In the genomic region with DNA sequence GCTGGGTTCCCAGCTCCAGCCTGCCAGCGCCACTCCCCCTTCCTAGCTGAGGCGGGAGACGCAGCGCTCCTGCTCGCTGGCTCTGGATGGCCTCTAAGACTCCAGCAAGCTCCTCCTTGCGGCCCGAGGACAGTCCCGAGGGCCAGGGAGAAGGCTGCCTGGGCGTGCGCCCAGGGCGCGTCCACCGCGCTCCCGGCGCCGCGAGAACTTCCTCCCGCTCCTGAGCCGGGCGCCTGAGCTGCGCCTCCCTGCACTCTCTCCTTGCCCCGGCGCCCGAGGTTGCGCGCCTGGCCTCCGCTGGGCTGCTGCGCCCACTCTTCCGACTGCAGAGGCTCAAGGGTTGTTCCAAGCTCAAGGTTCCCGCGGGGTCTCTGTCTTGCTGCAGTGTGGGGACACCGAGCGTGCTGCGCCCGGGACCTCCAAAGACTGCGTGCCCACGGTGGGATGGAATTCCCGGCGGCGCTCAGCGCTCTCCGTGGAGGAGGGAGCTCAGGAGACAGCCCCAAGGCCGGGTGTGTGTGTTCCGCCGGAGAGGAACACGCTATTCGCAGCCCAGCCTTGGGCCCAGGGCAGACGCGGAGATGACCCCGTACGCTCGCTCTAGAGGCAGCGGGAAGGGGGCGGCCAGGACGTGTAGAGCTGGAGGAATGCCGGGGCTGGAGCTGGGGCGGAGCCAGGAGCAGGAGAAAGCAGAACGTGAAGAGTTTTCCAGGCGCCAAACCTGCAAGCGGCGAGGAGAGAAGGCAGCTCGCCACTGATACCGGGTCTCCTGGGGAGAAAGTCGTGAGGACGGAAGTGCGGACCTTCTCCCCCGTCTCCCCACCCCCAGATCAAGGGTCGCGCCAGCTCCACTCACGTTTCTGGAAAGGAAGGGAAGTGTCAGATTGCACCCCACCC, we compare ENCODE assay signal across 8 cellular contexts. TPM values are rescaled to one million over a fixed set of nuclear protein-coding genes. Genes with fewer than 3 reads are reported as not detected.
DNase-seq lines count a peak whose midpoint lies in the region; ATAC-seq lines count a peak whose summit lies in the region.

A gene with protein sequence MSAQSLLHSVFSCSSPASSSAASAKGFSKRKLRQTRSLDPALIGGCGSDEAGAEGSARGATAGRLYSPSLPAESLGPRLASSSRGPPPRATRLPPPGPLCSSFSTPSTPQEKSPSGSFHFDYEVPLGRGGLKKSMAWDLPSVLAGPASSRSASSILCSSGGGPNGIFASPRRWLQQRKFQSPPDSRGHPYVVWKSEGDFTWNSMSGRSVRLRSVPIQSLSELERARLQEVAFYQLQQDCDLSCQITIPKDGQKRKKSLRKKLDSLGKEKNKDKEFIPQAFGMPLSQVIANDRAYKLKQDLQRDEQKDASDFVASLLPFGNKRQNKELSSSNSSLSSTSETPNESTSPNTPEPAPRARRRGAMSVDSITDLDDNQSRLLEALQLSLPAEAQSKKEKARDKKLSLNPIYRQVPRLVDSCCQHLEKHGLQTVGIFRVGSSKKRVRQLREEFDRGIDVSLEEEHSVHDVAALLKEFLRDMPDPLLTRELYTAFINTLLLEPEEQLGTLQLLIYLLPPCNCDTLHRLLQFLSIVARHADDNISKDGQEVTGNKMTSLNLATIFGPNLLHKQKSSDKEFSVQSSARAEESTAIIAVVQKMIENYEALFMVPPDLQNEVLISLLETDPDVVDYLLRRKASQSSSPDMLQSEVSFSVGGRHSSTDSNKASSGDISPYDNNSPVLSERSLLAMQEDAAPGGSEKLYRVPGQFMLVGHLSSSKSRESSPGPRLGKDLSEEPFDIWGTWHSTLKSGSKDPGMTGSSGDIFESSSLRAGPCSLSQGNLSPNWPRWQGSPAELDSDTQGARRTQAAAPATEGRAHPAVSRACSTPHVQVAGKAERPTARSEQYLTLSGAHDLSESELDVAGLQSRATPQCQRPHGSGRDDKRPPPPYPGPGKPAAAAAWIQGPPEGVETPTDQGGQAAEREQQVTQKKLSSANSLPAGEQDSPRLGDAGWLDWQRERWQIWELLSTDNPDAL (N-terminal part only) (minus strand): TSS at position 777 of the 897 bp plus-strand sequence. CDS start 1,092 bp downstream, outside the sequence.

- no peaks in the 10 kb centered on the region for H3K9me3 Mint-ChIP-seq in activated naive CD4-positive, alpha-beta T cell treated with anti-CD3 and anti-CD28 coated beads, Interleukin-2, amount 50 U/mL, for 24 hours
- H3K9me3 Mint-ChIP-seq in stimulated activated memory B cell treated with anti-CD40 and anti-IgM and Interleukin-4, amounts not matched to agents 10 μg/mL and 1 μg/mL and 100 μg/mL, for 72 hours, result no peaks in the 10 kb centered on the region

- peak within 1 kb of the TSS; percentile 65 for H3K4me3 ChIP-seq in iPS-20b (ENCODE audit: low read length)

- H3K9me3 ChIP-seq in iPS-20b (ENCODE audit: insufficient read depth, low read depth, low read length), result no peaks in the 10 kb centered on the region
- H3K9me3 ChIP-seq in T-helper 17 cell (ENCODE audit: control insufficient read depth, low read length, poor library complexity, severe bottlenecking), result no peaks in the 10 kb centered on the region

- peaks cover 11% of the 10 kb centered on the region for H3K4me1 Mint-ChIP-seq in activated naive CD4-positive, alpha-beta T cell treated with anti-CD3 and anti-CD28 coated beads, Interleukin-2, amount 50 U/mL, for 24 hours
- peaks cover 6% of the 10 kb centered on the region for H3K4me1 Mint-ChIP-seq in stimulated activated memory B cell treated with anti-CD40 and anti-IgM and Interleukin-4, amounts not matched to agents 10 μg/mL and 1 μg/mL and 100 μg/mL, for 72 hours
- H3K4me1 Mint-ChIP-seq in T-helper 17 cell, result no peaks in the 10 kb centered on the region

- DNase-seq in activated naive CD4-positive, alpha-beta T cell treated with Interleukin-2 at 50 U/mL for 16 hours, result no peak
- DNase-seq in amniotic epithelial cell (ENCODE audit: low read depth) (peak; percentile 21), GDM1 (lab: John Stamatoyannopoulos, UW) (no peak), NCI-H187 (lab: John Stamatoyannopoulos, UW) (no peak), T-helper 17 cell (no peak)

- no peak within 1 kb of the TSS for H3K27ac Mint-ChIP-seq in activated naive CD4-positive, alpha-beta T cell treated with anti-CD3 and anti-CD28 coated beads, Interleukin-2, amount 50 U/mL, for 24 hours
- H3K27ac Mint-ChIP-seq in stimulated activated memory B cell treated with anti-CD40 and anti-IgM and Interleukin-4, amounts not matched to agents 10 μg/mL and 1 μg/mL and 100 μg/mL, for 72 hours, result no peak within 1 kb of the TSS
- no peak within 1 kb of the TSS for H3K27ac Mint-ChIP-seq in T-helper 17 cell

- H3K4me1 ChIP-seq in iPS-20b (ENCODE audit: insufficient read depth, low read length), result no peaks in the 10 kb centered on the region

- no peaks in the 10 kb centered on the region for H3K36me3 ChIP-seq in iPS-20b (ENCODE audit: insufficient read depth, low read depth, low read length)

- no peaks in the 10 kb centered on the region for H3K36me3 Mint-ChIP-seq in activated naive CD4-positive, alpha-beta T cell treated with anti-CD3 and anti-CD28 coated beads, Interleukin-2, amount 50 U/mL, for 24 hours
- no peaks in the 10 kb centered on the region for H3K36me3 Mint-ChIP-seq in stimulated activated memory B cell treated with anti-CD40 and anti-IgM and Interleukin-4, amounts not matched to agents 10 μg/mL and 1 μg/mL and 100 μg/mL, for 72 hours
- peaks cover 2% of the 10 kb centered on the region for H3K36me3 Mint-ChIP-seq in T-helper 17 cell (ENCODE audit: low read depth)

- H3K9ac ChIP-seq in iPS-20b (ENCODE audit: low read depth, low read length), result no peak within 1 kb of the TSS

- peak within 1 kb of the TSS; percentile 26 for H3K4me3 Mint-ChIP-seq in activated naive CD4-positive, alpha-beta T cell treated with anti-CD3 and anti-CD28 coated beads, Interleukin-2, amount 50 U/mL, for 24 hours
- peak within 1 kb of the TSS; percentile 58 for H3K4me3 Mint-ChIP-seq in stimulated activated memory B cell treated with anti-CD40 and anti-IgM and Interleukin-4, amounts not matched to agents 10 μg/mL and 1 μg/mL and 100 μg/mL, for 72 hours
- H3K4me3 Mint-ChIP-seq in T-helper 17 cell, result no peak within 1 kb of the TSS

- H3K27ac ChIP-seq in iPS-20b (ENCODE audit: low read length), result no peak within 1 kb of the TSS

- peaks cover 26% of the 10 kb centered on the region for H3K27me3 Mint-ChIP-seq in activated naive CD4-positive, alpha-beta T cell treated with anti-CD3 and anti-CD28 coated beads, Interleukin-2, amount 50 U/mL, for 24 hours
- H3K27me3 Mint-ChIP-seq in stimulated activated memory B cell treated with anti-CD40 and anti-IgM and Interleukin-4, amounts not matched to agents 10 μg/mL and 1 μg/mL and 100 μg/mL, for 72 hours, result peaks cover 41% of the 10 kb centered on the region
- H3K27me3 Mint-ChIP-seq in T-helper 17 cell, result peaks cover 61% of the 10 kb centered on the region

- H3K27me3 ChIP-seq in iPS-20b (ENCODE audit: insufficient read depth, low read length), result peaks cover 91% of the 10 kb centered on the region

- no peak for ATAC-seq in stimulated activated memory B cell treated with anti-CD40 and anti-IgM and Interleukin-4, amounts not matched to agents 10 μg/mL and 1 μg/mL and 100 μg/mL, for 72 hours
- ATAC-seq in T-helper 17 cell, result no peak

RNA-seq across cellular contexts. Expression of the gene that starts here (rescaled TPM):
- total RNA-seq in T-helper 17 cell, result 10 to 100 TPM in 1 of 2 donors, under 1 TPM in 1; 0.30 to 16.1 TPM
